ENCODE assay signal across 31 cellular contexts in genomic region chr4:157242871-157243270, GRCh38. TPM values are rescaled to one million over a fixed set of nuclear protein-coding genes. Genes with fewer than 3 reads are reported as not detected.
"Had no signal": no experiment of that assay in that cellular context is flagged by ENCODE, and none has a peak within 500 bp of the region (broad histone marks: within the 10 kb centered on the region; RNA-seq: fewer than 3 reads in every experiment).

No MANE protein-coding gene starts in this region.

- ATAC-seq: activated T-helper 17 cell treated with anti-CD3 and anti-CD28 coated beads, Interleukin-2, amount 50 U/mL, for 72 hours; K562; Panc1; Right ventricle myocardium inferior had no signal

- H3K27me3 ChIP-seq: brain microvascular endothelial cell, cardiac muscle cell had no signal

- H3K9me3 Mint-ChIP-seq: activated CD4-positive, alpha-beta T cell treated with anti-CD3 and anti-CD28 coated beads, Interleukin-2, amount 10 ng/mL, durations not matched to agents 7 days and 5 days; activated naive CD4-positive, alpha-beta T cell treated with anti-CD3 and anti-CD28 coated beads for 36 hours had no signal

- H3K4me3 Mint-ChIP-seq: activated CD4-positive, alpha-beta memory T cell treated with anti-CD3 and anti-CD28 coated beads for 36 hours; activated CD4-positive, alpha-beta T cell treated with anti-CD3 and anti-CD28 coated beads, Interleukin-2, amount 10 ng/mL, durations not matched to agents 7 days and 5 days; activated naive CD4-positive, alpha-beta T cell treated with anti-CD3 and anti-CD28 coated beads for 36 hours; activated naive CD8-positive, alpha-beta T cell; activated T-helper 17 cell treated with anti-CD3 and anti-CD28 coated beads, Interleukin-2, amount 50 U/mL, for 72 hours had no signal

- H3K36me3 ChIP-seq: brain microvascular endothelial cell, cardiac muscle cell had no signal

- H3K9me3 ChIP-seq: SK-N-SH had no signal

- H3K27ac ChIP-seq: brain microvascular endothelial cell, cardiac muscle cell, VCaP had no signal

- H3K27ac Mint-ChIP-seq: activated CD4-positive, alpha-beta memory T cell treated with anti-CD3 and anti-CD28 coated beads for 36 hours; activated CD4-positive, alpha-beta T cell treated with anti-CD3 and anti-CD28 coated beads, Interleukin-2, amount 10 ng/mL, durations not matched to agents 7 days and 5 days; activated naive CD4-positive, alpha-beta T cell treated with anti-CD3 and anti-CD28 coated beads for 36 hours; activated naive CD8-positive, alpha-beta T cell; activated T-helper 17 cell treated with anti-CD3 and anti-CD28 coated beads, Interleukin-2, amount 50 U/mL, for 72 hours had no signal

- H3K36me3 Mint-ChIP-seq: activated CD4-positive, alpha-beta memory T cell treated with anti-CD3 and anti-CD28 coated beads for 36 hours; activated naive CD8-positive, alpha-beta T cell had no signal

- DNase-seq: activated CD4-positive, alpha-beta memory T cell treated with anti-CD3 and anti-CD28 coated beads for 36 hours; activated CD4-positive, alpha-beta T cell treated with anti-CD3 and anti-CD28 coated beads, Interleukin-2, amount 10 ng/mL, durations not matched to agents 7 days and 5 days; activated CD4-positive, CD25-positive, alpha-beta regulatory T cell; activated CD8-positive, alpha-beta memory T cell treated with anti-CD3 and anti-CD28 coated beads for 24 hours; activated gamma-delta T cell; activated naive CD4-positive, alpha-beta T cell treated with anti-CD3 and anti-CD28 coated beads for 36 hours; activated T-cell treated with anti-CD3 and anti-CD28 coated beads for 4 hours; activated T-cell treated with anti-CD3 and anti-CD28 coated beads, Interleukin-2, amount 50 U/mL, for 48 hours; brain microvascular endothelial cell; Karpas-422; MM.1S; NCI-H1105; NCI-H1436; NCI-H187 treated with DMSO at 0.1 percent for 48 hours; NCI-H2107; NCI-H446 treated with DMSO at 0.1 percent for 48 hours; NCI-H524 treated with DMSO at 0.1 percent for 48 hours; NCI-H774; NK-92 treated with Interleukin-12 subunit alpha and Interleukin-12 subunit beta, amount 100 ng/mL, for 24 hours; OCI-M1; RPMI8226; SK-N-SH; T-helper 1 cell had no signal

- H3K4me1 Mint-ChIP-seq: activated CD4-positive, alpha-beta T cell treated with anti-CD3 and anti-CD28 coated beads, Interleukin-2, amount 10 ng/mL, durations not matched to agents 7 days and 5 days; activated T-helper 17 cell treated with anti-CD3 and anti-CD28 coated beads, Interleukin-2, amount 50 U/mL, for 72 hours had no signal

- H3K4me3 ChIP-seq: cardiac muscle cell, K562 had no signal

- H3K27me3 Mint-ChIP-seq: activated CD4-positive, alpha-beta memory T cell treated with anti-CD3 and anti-CD28 coated beads for 36 hours; activated CD4-positive, alpha-beta T cell treated with anti-CD3 and anti-CD28 coated beads, Interleukin-2, amount 10 ng/mL, durations not matched to agents 7 days and 5 days; activated naive CD8-positive, alpha-beta T cell; activated T-helper 17 cell treated with anti-CD3 and anti-CD28 coated beads, Interleukin-2, amount 50 U/mL, for 72 hours had no signal

RNA-seq across cellular contexts. Expression of gene GRIA2, which starts 22.3 kb away (rescaled TPM):
- total RNA-seq: activated CD4-positive, alpha-beta memory T cell treated with anti-CD3 and anti-CD28 coated beads for 36 hours; activated CD4-positive, alpha-beta T cell treated with anti-CD3 and anti-CD28 coated beads, Interleukin-2, amount 10 ng/mL, durations not matched to agents 7 days and 5 days; activated naive CD4-positive, alpha-beta T cell treated with anti-CD3 and anti-CD28 coated beads for 36 hours; activated T-helper 17 cell treated with anti-CD3 and anti-CD28 coated beads, Interleukin-2, amount 50 U/mL, for 72 hours; cardiac muscle cell; K562; Right ventricle myocardium inferior; T-helper 2 cell treated with Interferon-gamma antibody and Interleukin-4, amounts not matched to agents 100 ng/mL and 5 ng/mL, for 36 hours had no signal
- polyA plus RNA-seq: cardiac muscle cell had no signal
